In genomic region chr7:138158739-138159528, GRCh38 we compare ENCODE assay signal across 23 cellular contexts.
DNase-seq lines count a peak whose midpoint lies in the region; ATAC-seq and TF ChIP-seq lines count a peak whose summit lies in the region.
"Had no signal": no experiment of that assay in that cellular context is flagged by ENCODE, and none has a peak within 500 bp of the region (broad histone marks: within the 10 kb centered on the region; RNA-seq: fewer than 3 reads in every experiment).

No MANE protein-coding gene starts in this region.

- H3K27me3 Mint-ChIP-seq in Caco-2 (ENCODE audit: insufficient read depth, unreplicated experiment) (no peaks in the 10 kb centered on the region), H9 (ENCODE audit: low read depth) (no peaks in the 10 kb centered on the region), neural progenitor cell (ENCODE audit: insufficient read depth, low read depth) (no peaks in the 10 kb centered on the region)

- H3K4me1 ChIP-seq in Caco-2 (peaks cover 14% of the 10 kb centered on the region), H9 (ENCODE audit: insufficient read depth, low read length) (peaks cover 3% of the 10 kb centered on the region; the same call in 1 of the 2 replicates), neural progenitor cell (peaks cover 19% of the 10 kb centered on the region), ovary (ENCODE audit: insufficient read depth) (no peaks in the 10 kb centered on the region)
- H3K4me1 ChIP-seq: BLaER1 had no signal

- no peak overlapping the region for H3K56ac ChIP-seq in H9 (ENCODE audit: insufficient read length, low read depth, low read length)

- BruUV-seq in Caco-2 (replicated peaks; lab: Mats Ljungman, UMichigan): no TSS peak

- H4K20me1 ChIP-seq in H9 (ENCODE audit: control insufficient read depth, insufficient read depth, insufficient read length) (no peaks in the 10 kb centered on the region), neural progenitor cell (ENCODE audit: low read depth) (no peaks in the 10 kb centered on the region)
- H4K20me1 ChIP-seq: BLaER1 had no signal

- H2AK5ac ChIP-seq in H9 (ENCODE audit: insufficient read length, low read length): no peak overlapping the region

- TF ChIP-seq CTCF in Caco-2 (IDR thresholded peaks at IDR 0.05; ENCODE audit: insufficient read depth in 1 of 2, low read depth in 1 of 2, low read length in 1 of 2, severe bottlenecking in 1 of 2, unreplicated experiment in 1 of 2): no peak
- no peak for TF ChIP-seq CTCF in H9 (conservative IDR thresholded peaks at IDR 0.05)
- no peak for TF ChIP-seq CTCF in neural progenitor cell (IDR thresholded peaks at IDR 0.05)
- no peak for TF ChIP-seq CTCF in ovary (IDR thresholded peaks at IDR 0.05)

- H3K4ac ChIP-seq in H9 (ENCODE audit: low read depth, low read length): no peak overlapping the region

- no peak overlapping the region for H3K4me2 ChIP-seq in H9 (ENCODE audit: insufficient read depth, insufficient read length, low read length)
- no peak overlapping the region for H3K4me2 ChIP-seq in neural progenitor cell
- H3K4me2 ChIP-seq: BLaER1 had no signal

- no peak overlapping the region for H2BK20ac ChIP-seq in H9 (ENCODE audit: low read depth, low read length, poor library complexity, severe bottlenecking)

- H3K36me3 Mint-ChIP-seq in Caco-2 (ENCODE audit: insufficient read depth, unreplicated experiment) (no peaks in the 10 kb centered on the region), H9 (ENCODE audit: insufficient read depth in 1 of 3, low read depth in 3 of 3) (peaks cover 2 to 14% (median 9%) of the 10 kb centered on the region in 3 experiments), neural progenitor cell (peaks cover 2% of the 10 kb centered on the region)
- H3K36me3 Mint-ChIP-seq: CD4-positive, CD25-positive, alpha-beta regulatory T cell had no signal

- no peak overlapping the region for H2BK5ac ChIP-seq in H9 (ENCODE audit: insufficient read length, low read length)

- no peak overlapping the region for H3K4me3 ChIP-seq in Caco-2 (ENCODE audit: low read depth, low read length)
- H3K4me3 ChIP-seq in neural progenitor cell: no peak overlapping the region
- no peak overlapping the region for H3K4me3 ChIP-seq in ovary
- H3K4me3 ChIP-seq in MG63: no peak overlapping the region
- H3K4me3 ChIP-seq: BLaER1, SK-N-MC had no signal

- CTCF ChIA-PET in Caco-2 (lab: Charles Lee): interaction anchor here (0.7 kb wide), 1 partner anchor 1374 kb away, joined by 7 read pairs; no protein-coding TSS in a partner anchor

- peak; percentile 82 for ATAC-seq in left lobe of liver
- ATAC-seq: Panc1 had no signal

- H3K27me3 ChIP-seq in Caco-2 (replicated peaks; ENCODE audit: control insufficient read depth, insufficient read depth, low read length) (no peaks in the 10 kb centered on the region), H9 (ENCODE audit: insufficient read depth, low read length) (no peaks in the 10 kb centered on the region), neural progenitor cell (no peaks in the 10 kb centered on the region), ovary (no peaks in the 10 kb centered on the region), MG63 (no peaks in the 10 kb centered on the region)
- H3K27me3 ChIP-seq: BLaER1 had no signal

- intact Hi-C loops in Caco-2 (cut with micrococcal nuclease; ENCODE audit: unreplicated experiment): no loop called here
- intact Hi-C loops in ovary (cut with DNase I): loop anchor here in 1 of 4 donors (10.0 kb wide), 1 partner anchor 586 kb away; no protein-coding TSS in a partner anchor

- POLR2A ChIA-PET in Caco-2 (lab: Charles Lee): no interaction called here

- H4K5ac ChIP-seq in H9 (ENCODE audit: insufficient read length, low read depth, low read length): no peak overlapping the region

- H3K9me3 ChIP-seq in Caco-2 (peaks cover 21% of the 10 kb centered on the region), H9 (ENCODE audit: control insufficient read depth, low read depth, low read length) (peaks cover 8% of the 10 kb centered on the region), neural progenitor cell (ENCODE audit: low read depth) (peaks cover 9% of the 10 kb centered on the region), ovary (no peaks in the 10 kb centered on the region), MG63 (no peaks in the 10 kb centered on the region)

- TF ChIP-seq EP300 in ovary (IDR thresholded peaks at IDR 0.05): no peak

- H3K18ac ChIP-seq in H9 (ENCODE audit: insufficient read length, low read depth, low read length): no peak overlapping the region

- H3K36me3 ChIP-seq in Caco-2 (ENCODE audit: control insufficient read depth, insufficient read depth, low read length) (no peaks in the 10 kb centered on the region; the same call in 1 of the 2 replicates), neural progenitor cell (no peaks in the 10 kb centered on the region), ovary (no peaks in the 10 kb centered on the region), MG63 (no peaks in the 10 kb centered on the region)
- H3K36me3 ChIP-seq: BLaER1 had no signal

- peaks cover 2% of the 10 kb centered on the region for H3K9me3 Mint-ChIP-seq in Caco-2 (ENCODE audit: unreplicated experiment)
- peaks cover 3 to 7% of the 10 kb centered on the region in 2 experiments for H3K9me3 Mint-ChIP-seq in H9
- H3K9me3 Mint-ChIP-seq in neural progenitor cell: peaks cover 20% of the 10 kb centered on the region

- H4K8ac ChIP-seq in H9 (replicated peaks; ENCODE audit: insufficient read length, low read depth, low read length): no peak overlapping the region

- WGBS in H9 (ENCODE audit: extremely low coverage, insufficient read length, low lambda C conversion rate): no CpG with 5 or more reads among the region's 6 CpGs
- 90 to 93% (median 92%) methylated on average over 6 of the region's 6 CpGs for WGBS in ovary, 3 donors

- peak in 1 of 2 experiments; percentile 13 for DNase-seq in Caco-2
- DNase-seq in H9: no peak
- no peak for DNase-seq in left lobe of liver (ENCODE audit: low spot score)
- no peak for DNase-seq in neural progenitor cell (ENCODE audit: low spot score)
- DNase-seq in ovary: no peak
- DNase-seq in G401 (ENCODE audit: low spot score): no peak
- no peak for DNase-seq in MG63
- DNase-seq: CD4-positive, CD25-positive, alpha-beta regulatory T cell; DMS79; EL; GF-D8; KBM-7; NCI-H2029; NCI-H226; NCI-H510A; NCI-H69; SHP77 treated with DMSO at 0.1 percent for 48 hours; SW 1271 had no signal

- H3T11ph ChIP-seq in H9 (ENCODE audit: low read length): no peak overlapping the region

- TF ChIP-seq POLR2A in ovary (IDR thresholded peaks at IDR 0.05): no peak

- H3K79me1 ChIP-seq in H9 (ENCODE audit: insufficient read depth, low read depth, low read length, poor library complexity, severe bottlenecking): no peaks in the 10 kb centered on the region

- no peak overlapping the region for H3K14ac ChIP-seq in H9 (ENCODE audit: insufficient read depth, low read length)

- no peak overlapping the region for H3K23ac ChIP-seq in H9 (ENCODE audit: insufficient read length, low read depth, low read length)

- no peak overlapping the region for H2BK12ac ChIP-seq in H9 (ENCODE audit: insufficient read length, low read depth, low read length)

- peaks cover 12% of the 10 kb centered on the region for H3K4me1 Mint-ChIP-seq in Caco-2 (ENCODE audit: low read depth, unreplicated experiment)
- H3K4me1 Mint-ChIP-seq in H9: peaks cover 0 to 2% of the 10 kb centered on the region in 2 experiments; a peak in 1 of 4 replicates
- peaks cover 8% of the 10 kb centered on the region for H3K4me1 Mint-ChIP-seq in neural progenitor cell
- H3K4me1 Mint-ChIP-seq: CD4-positive, CD25-positive, alpha-beta regulatory T cell had no signal

- H3K79me2 ChIP-seq in H9 (ENCODE audit: insufficient read depth, low read length) (no peaks in the 10 kb centered on the region), neural progenitor cell (ENCODE audit: low read depth) (peaks cover 4% of the 10 kb centered on the region)

- no peak overlapping the region for H3K27ac ChIP-seq in H9 (ENCODE audit: insufficient read length, low read depth, low read length)
- H3K27ac ChIP-seq in neural progenitor cell: no peak overlapping the region
- no peak overlapping the region for H3K27ac ChIP-seq in ovary
- H3K27ac ChIP-seq: BLaER1, HL-60, RWPE1, SK-N-MC had no signal

- H3K9ac ChIP-seq in H9 (ENCODE audit: extremely low read depth, insufficient read length, low read length): no peak overlapping the region
- H3K9ac ChIP-seq in neural progenitor cell: no peak overlapping the region
- H3K9ac ChIP-seq: BLaER1 had no signal

- H2AFZ ChIP-seq in H9 (ENCODE audit: low read length) (no peak overlapping the region), neural progenitor cell (replicated peaks) (no peak overlapping the region)

- H2BK120ac ChIP-seq in H9 (ENCODE audit: low read depth, low read length, poor library complexity, severe bottlenecking): no peak overlapping the region

- H2BK15ac ChIP-seq in H9 (ENCODE audit: low read depth, low read length): no peak overlapping the region

- H3K4me3 Mint-ChIP-seq in Caco-2 (ENCODE audit: unreplicated experiment): no peak overlapping the region
- H3K4me3 Mint-ChIP-seq in H9: no peak overlapping the region
- H3K4me3 Mint-ChIP-seq in neural progenitor cell: no peak overlapping the region
- H3K4me3 Mint-ChIP-seq: CD4-positive, CD25-positive, alpha-beta regulatory T cell had no signal

- H3F3A ChIP-seq in neural progenitor cell (ENCODE audit: low read depth): peaks cover 26% of the 10 kb centered on the region

- peak overlapping the region; percentile 0 for H3K27ac Mint-ChIP-seq in Caco-2 (ENCODE audit: unreplicated experiment)
- peak overlapping the region in 2 of 3 experiments; percentile 9 to 11; a peak in 2 of 7 replicates for H3K27ac Mint-ChIP-seq in H9
- H3K27ac Mint-ChIP-seq in neural progenitor cell: peak overlapping the region; percentile 50
- H3K27ac Mint-ChIP-seq: CD4-positive, CD25-positive, alpha-beta regulatory T cell had no signal

- in situ Hi-C loops in G401 (cut with HindIII; ENCODE audit: low sequenced_read_pairs): no loop called here

- H3K23me2 ChIP-seq in H9 (ENCODE audit: insufficient read length, low read depth, low read length, poor library complexity, severe bottlenecking): no peaks in the 10 kb centered on the region

- no peak overlapping the region for H4K91ac ChIP-seq in H9 (ENCODE audit: insufficient read length, low read depth, low read length)

Comparison
In these comparisons a context has a peak if more than half of its experiments do, and no peak if none do; other contexts are left out.
1. H3K27ac Mint-ChIP-seq: peak in every context shown above with its lines; median percentile 50 in neural progenitor cell; 10 in H9; 0 in Caco-2.